In the genomic region with DNA sequence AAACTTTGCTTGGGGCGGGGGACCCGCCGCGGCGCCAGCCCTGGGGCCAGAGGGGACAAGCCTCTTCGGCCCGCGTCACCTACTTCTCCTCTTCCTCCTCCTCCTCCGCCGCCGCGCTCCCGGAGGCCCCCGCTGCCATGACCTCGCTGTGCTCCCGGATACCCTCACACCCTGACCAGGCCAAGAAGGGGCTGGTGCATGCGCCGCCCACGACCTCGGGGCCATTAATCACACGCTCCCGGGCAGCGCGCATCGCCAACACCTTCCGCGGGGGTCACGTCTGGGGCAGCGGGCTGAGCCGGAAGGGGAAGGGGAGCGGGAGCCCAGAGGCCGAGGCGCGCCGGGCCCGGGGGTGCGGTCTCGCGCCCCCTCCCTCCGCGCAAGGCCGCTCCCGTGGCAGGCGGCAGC, we compare ENCODE assay signal across 8 cellular contexts. TPM values are rescaled to one million over a fixed set of nuclear protein-coding genes. Genes with fewer than 3 reads are reported as not detected.
DNase-seq lines count a peak whose midpoint lies in the region; ATAC-seq and TF ChIP-seq lines count a peak whose summit lies in the region.

No MANE protein-coding gene starts in this region.

- intact Hi-C loops in aorta (cut with DNase I), result no loop called here

- H4K20me1 ChIP-seq in KMS-11 (ENCODE audit: insufficient read depth), result no peaks in the 10 kb centered on the region

- peak; percentile 18 for ATAC-seq in GM21367 (IDR thresholded peaks at IDR 0.05; ENCODE audit: unreplicated experiment)
- ATAC-seq in aorta (ENCODE audit: low FRiP score), result peak; percentile 59

- H3K4me3 Mint-ChIP-seq in chondrocyte (ENCODE audit: unreplicated experiment), result peak overlapping the region; percentile 67

- no peaks in the 10 kb centered on the region for H3K79me2 ChIP-seq in KMS-11 (ENCODE audit: insufficient read depth, low read depth)

- H3K9me3 ChIP-seq in mesodermal cell (ENCODE audit: control insufficient read depth, low read length) (no peaks in the 10 kb centered on the region), aorta (ENCODE audit: control insufficient read depth, low read length) (no peaks in the 10 kb centered on the region)

- H3K4me3 ChIP-seq in KMS-11 (IDR thresholded peaks at IDR 0.05; ENCODE audit: insufficient read depth, low read depth, low read length) (no peak overlapping the region), mesodermal cell (ENCODE audit: extremely low read depth, insufficient read depth, low read length, poor library complexity, severe bottlenecking) (peak overlapping the region; percentile 49), aorta (ENCODE audit: low read length in 2 of 2) (peak overlapping the region; percentile 66 to 68)

- TF ChIP-seq CTCF in KMS-11 (conservative IDR thresholded peaks at IDR 0.05; ENCODE audit: low read depth, low read length) (no peak), chondrocyte (IDR thresholded peaks at IDR 0.05) (no peak)

- H2AFZ ChIP-seq in KMS-11 (ENCODE audit: low read depth), result peak overlapping the region; percentile 92

- peak; percentile 33 for DNase-seq in Daoy (ENCODE audit: low read depth)
- peak; percentile 70 for DNase-seq in chondrocyte (ENCODE audit: low spot score)
- DNase-seq in aorta, result peak; percentile 37 to 83
- DNase-seq in effector CD8-positive, alpha-beta T cell (lab: John Stamatoyannopoulos, UW), result no peak
- DNase-seq in activated effector memory CD4-positive, alpha-beta T cell treated with Interleukin-2 at 50 U/mL for 16 hours, result no peak

- no peaks in the 10 kb centered on the region for H3K36me3 Mint-ChIP-seq in chondrocyte (ENCODE audit: low read depth)

- H3K4me1 ChIP-seq in KMS-11 (ENCODE audit: low read depth, poor library complexity, severe bottlenecking) (peaks cover 6% of the 10 kb centered on the region), mesodermal cell (ENCODE audit: control insufficient read depth, insufficient read depth, low read length, poor library complexity, severe bottlenecking) (no peaks in the 10 kb centered on the region), aorta (ENCODE audit: control insufficient read depth in 1 of 2, insufficient read depth in 2 of 2, low read length in 2 of 2) (no peaks in the 10 kb centered on the region)

- H3K36me3 ChIP-seq in KMS-11 (ENCODE audit: insufficient read depth), result no peaks in the 10 kb centered on the region
- H3K36me3 ChIP-seq in mesodermal cell (ENCODE audit: control insufficient read depth, insufficient read depth, low read length), result no peaks in the 10 kb centered on the region
- H3K36me3 ChIP-seq in aorta (ENCODE audit: control insufficient read depth in 1 of 2, insufficient read depth in 2 of 2, low read length in 1 of 2), result no peaks in the 10 kb centered on the region

- H3K9me3 Mint-ChIP-seq in chondrocyte (ENCODE audit: low read depth), result no peaks in the 10 kb centered on the region

- H3K27me3 ChIP-seq in KMS-11 (ENCODE audit: insufficient read depth, low read depth) (no peaks in the 10 kb centered on the region), aorta (ENCODE audit: control insufficient read depth in 1 of 2, insufficient read depth in 2 of 2, low read length in 1 of 2) (no peaks in the 10 kb centered on the region)

- no peak overlapping the region for H3K27ac ChIP-seq in KMS-11
- peak overlapping the region; percentile 30 for H3K27ac ChIP-seq in mesodermal cell (ENCODE audit: low read depth, low read length, severe bottlenecking)
- H3K27ac ChIP-seq in aorta (ENCODE audit: low read depth in 1 of 2, low read length in 2 of 2), result no peak overlapping the region

- H3K27ac Mint-ChIP-seq in chondrocyte (ENCODE audit: unreplicated experiment), result no peak overlapping the region

- WGBS in mesodermal cell (ENCODE audit: insufficient coverage in 2 of 2), 2 experiments, result 0% methylated on average over 22 to 25 of the region's 44 CpGs
- 0 to 1% methylated on average over 15 to 44 of the region's 44 CpGs for WGBS in aorta, 2 donors

- peaks cover 74% of the 10 kb centered on the region for H3K27me3 Mint-ChIP-seq in chondrocyte (ENCODE audit: low read depth)

- peak overlapping the region; percentile 25; the same call in 1 of the 2 replicates for H3K9ac ChIP-seq in KMS-11

- peaks cover 10% of the 10 kb centered on the region for H3K4me1 Mint-ChIP-seq in chondrocyte (ENCODE audit: low read depth)

- H3K4me2 ChIP-seq in KMS-11, result peak overlapping the region; percentile 39; the same call in 1 of the 2 replicates

RNA-seq across cellular contexts. Expression of a gene that starts 0.3 kb away (rescaled TPM):
- total RNA-seq in Daoy (2014; rRNA removed; shearing (Covaris generic)), result 0.45 and 1.0 TPM in 2 replicates
- not detected in 3 replicates for total RNA-seq in chondrocyte
- 2.7 TPM for polyA plus RNA-seq in mesodermal cell (2013, experiment 1 of 2)
- 2.8 TPM for polyA plus RNA-seq in mesodermal cell (2013, experiment 2 of 2)
- total RNA-seq in aorta, result 10 to 100 TPM; 10.4 to 12.2 TPM
- polyA plus RNA-seq in aorta, result 10 to 100 TPM in 1 of 2 donors, 1 to 10 TPM in 1; 1.9 to 99.3 TPM

Comparison
In these comparisons a context has a peak if more than half of its experiments do, and no peak if none do; other contexts are left out.
1. DNase-seq: peak in Daoy (single experiment), chondrocyte (single experiment) and aorta (2 of 2); none in effector CD8-positive, alpha-beta T cell (single experiment) and activated effector memory CD4-positive, alpha-beta T cell treated with Interleukin-2 at 50 U/mL for 16 hours (single experiment).